In the genomic region with DNA sequence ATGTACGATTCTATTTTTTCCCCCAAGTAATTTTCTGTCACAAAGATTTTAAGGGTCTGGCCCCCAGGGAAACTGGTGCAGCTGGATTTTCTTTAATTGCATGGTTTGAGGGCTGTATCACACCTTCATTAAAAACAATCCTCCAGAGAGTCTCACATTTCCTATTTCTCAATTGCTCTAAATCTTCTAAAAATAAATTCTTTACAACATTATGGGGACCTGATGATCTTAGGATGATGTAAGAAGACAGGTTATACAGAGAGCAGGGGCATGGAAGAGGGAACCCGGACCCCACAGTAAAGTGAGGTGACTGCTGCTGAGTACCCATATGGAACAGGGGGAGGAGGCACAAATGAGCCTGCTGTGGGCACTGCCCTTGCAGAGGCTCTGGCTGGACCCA, we compare ENCODE assay signal across 27 cellular contexts.
"Had no signal": no experiment of that assay in that cellular context is flagged by ENCODE, and none has a peak within 500 bp of the region (broad histone marks: within the 10 kb centered on the region; RNA-seq: fewer than 3 reads in every experiment).

No MANE protein-coding gene starts in this region.

- DNase-seq: immature natural killer cell; kidney; left ventricle myocardium inferior; mesendoderm; naive B cell; natural killer cell; nephron progenitor cell; occipital lobe; right lobe of liver; stimulated activated CD4-positive, alpha-beta T cell treated with anti-CD3 and anti-CD28 coated beads, Interleukin-1b, Interleukin-23, amount 100 ng/mL, for 48 hours; stimulated activated CD4-positive, alpha-beta T cell treated with anti-CD3 and anti-CD28 coated beads, Interleukin-2, amount 100 ng/mL, for 48 hours; stimulated activated CD4-positive, alpha-beta T cell treated with anti-CD3 and anti-CD28 coated beads, Interleukin-4, amount 100 ng/mL, for 4 hours; stimulated activated CD8-positive, alpha-beta memory T cell treated with anti-CD3 and anti-CD28 coated beads, Interleukin-4, amount 100 ng/mL, for 48 hours; stimulated activated naive B cell treated with anti-CD40 and anti-IgM and Interleukin-4, amounts not matched to agents 10 μg/mL and 1 μg/mL and 100 μg/mL, for 72 hours; stimulated activated naive CD8-positive, alpha-beta T cell treated with anti-CD3 and anti-CD28 coated beads, Interleukin-15, Interleukin-2, amounts not matched to agents 100 U/mL and 50 U/mL, for 24 hours; stomach; testis; thyroid gland; transverse colon; upper lobe of left lung had no signal

- H3K4me3 ChIP-seq: left ventricle myocardium inferior, lung, neural progenitor cell, right atrium auricular region, right lobe of liver, smooth muscle cell, stomach, testis, thyroid gland, transverse colon, upper lobe of left lung, vagina had no signal

- H3K4me1 ChIP-seq: left ventricle myocardium inferior, neural progenitor cell, parathyroid adenoma, right atrium auricular region, right lobe of liver, stomach, testis, thyroid gland, upper lobe of left lung, vagina had no signal

- H3K9ac ChIP-seq: neural progenitor cell, parathyroid adenoma had no signal

- H3K9me3 ChIP-seq: left ventricle myocardium inferior, neutrophil, right atrium auricular region, right lobe of liver, stomach, testis, thyroid gland, transverse colon, upper lobe of left lung, vagina had no signal

- H3K27me3 ChIP-seq: neural progenitor cell, neutrophil, right atrium auricular region, right lobe of liver, stomach, testis, thyroid gland, transverse colon, upper lobe of left lung, vagina had no signal

- H3K27ac ChIP-seq: left ventricle myocardium inferior, neural progenitor cell, neutrophil, parathyroid adenoma, right atrium auricular region, right lobe of liver, stomach, testis, thyroid gland, transverse colon, upper lobe of left lung, vagina had no signal

- ATAC-seq: stimulated activated naive B cell treated with anti-CD40 and anti-IgM and Interleukin-4, amounts not matched to agents 10 μg/mL and 1 μg/mL and 100 μg/mL, for 72 hours; stimulated activated naive CD8-positive, alpha-beta T cell treated with anti-CD3 and anti-CD28 coated beads, Interleukin-15, Interleukin-2, amounts not matched to agents 100 U/mL and 50 U/mL, for 24 hours had no signal

- H3K4me2 ChIP-seq: neural progenitor cell, smooth muscle cell had no signal

- H3K36me3 ChIP-seq: left ventricle myocardium inferior, neural progenitor cell, neutrophil, right atrium auricular region, right lobe of liver, stomach, thyroid gland, transverse colon, upper lobe of left lung, vagina had no signal
